8 cellular contexts compared by ENCODE assay signal in genomic region chr5:67003906-67004729, GRCh38.
DNase-seq lines count a peak whose midpoint lies in the region; ATAC-seq, FAIRE-seq and TF ChIP-seq lines count a peak whose summit lies in the region.

No MANE protein-coding gene starts in this region.

- H3K27ac Mint-ChIP-seq in GM23338: peak overlapping the region; percentile 58; the same call in 1 of the 2 replicates

- H3K36me3 Mint-ChIP-seq in GM23338 (ENCODE audit: low read depth): no peaks in the 10 kb centered on the region

- DNase-seq in CMK (ENCODE audit: low read depth) (peak; percentile 86), GM23338 (ENCODE audit: low spot score) (peak; percentile 90), NCI-H1048 (lab: John Stamatoyannopoulos, UW) (peak; percentile 62), T follicular helper cell (ENCODE audit: low read depth) (peak; percentile 83), adipocyte (ENCODE audit: low read depth) (peak; percentile 83), cardiac septum (ENCODE audit: low spot score) (peak; percentile 93), pancreas (peak; percentile 83 to 91 (median 88)), thoracic aorta (ENCODE audit: low spot score) (peak; percentile 58)

- H3K4me3 Mint-ChIP-seq in GM23338: peak overlapping the region; percentile 93

- H3K9ac ChIP-seq in adipocyte (ENCODE audit: low read length): peak overlapping the region; percentile 95

- H3K9me3 ChIP-seq in adipocyte (ENCODE audit: control insufficient read depth, low read length) (no peaks in the 10 kb centered on the region), pancreas (no peaks in the 10 kb centered on the region), thoracic aorta (no peaks in the 10 kb centered on the region)

- ATAC-seq in GM23338: peak; percentile 93
- peak; percentile 86 to 96 (median 94) for ATAC-seq in pancreas
- ATAC-seq in thoracic aorta (ENCODE audit: insufficient number of reproducible peaks, low FRiP score, low read depth): peak; percentile 86

- H3K4me2 ChIP-seq in GM23338: peak overlapping the region; percentile 87

- peaks cover 9% of the 10 kb centered on the region for H3K27me3 Mint-ChIP-seq in GM23338 (ENCODE audit: insufficient read depth, low read depth, poor library complexity)

- H3K4me1 ChIP-seq in GM23338 (ENCODE audit: insufficient read depth): peaks cover 17% of the 10 kb centered on the region
- H3K4me1 ChIP-seq in adipocyte (ENCODE audit: control insufficient read depth, insufficient read depth, low read length): peaks cover 43% of the 10 kb centered on the region
- peaks cover 0 to 31% (median 4%) of the 10 kb centered on the region in 3 donors for H3K4me1 ChIP-seq in pancreas
- H3K4me1 ChIP-seq in thoracic aorta (ENCODE audit: control insufficient read depth in 1 of 2, low read depth in 2 of 2): peaks cover 6 to 40% of the 10 kb centered on the region in 2 donors

- H2AFZ ChIP-seq in GM23338: peak overlapping the region; percentile 94

- H3K27ac ChIP-seq in GM23338 (ENCODE audit: low read depth) (peak overlapping the region; percentile 67), pancreas (peak overlapping the region; percentile 78 to 85 (median 84)), thoracic aorta (peak overlapping the region; percentile 70 to 88)

- TF ChIP-seq CTCF in GM23338 (conservative IDR thresholded peaks at IDR 0.05; ENCODE audit: low read depth in 2 of 2) (0 out of 4 replicates have a peak, but pooled peaks of 1 of the 2 experiments have one; percentile 11), pancreas (IDR thresholded peaks at IDR 0.05) (no peak), thoracic aorta (IDR thresholded peaks at IDR 0.05) (no peak)

- no peaks in the 10 kb centered on the region for H3F3A ChIP-seq in GM23338 (replicated peaks; ENCODE audit: low read depth)

- peak; percentile 68 for FAIRE-seq in pancreas (lab: Jason Lieb, UNC)

- H3K9me3 Mint-ChIP-seq in GM23338: no peaks in the 10 kb centered on the region

- intact Hi-C loops in cardiac septum (cut with DNase I): loop anchor here (1.0 to 2.0 kb wide), 2 partner anchors 10 to 91 kb away; no protein-coding TSS in a partner anchor
- intact Hi-C loops in pancreas (cut with DNase I): no loop called here

- no peaks in the 10 kb centered on the region for H3K9me2 ChIP-seq in GM23338 (ENCODE audit: insufficient read depth)

- no peaks in the 10 kb centered on the region for H3K36me3 ChIP-seq in GM23338 (ENCODE audit: insufficient read depth)
- H3K36me3 ChIP-seq in adipocyte (ENCODE audit: control insufficient read depth, insufficient read depth, low read length, severe bottlenecking): no peaks in the 10 kb centered on the region
- no peaks in the 10 kb centered on the region for H3K36me3 ChIP-seq in pancreas
- no peaks in the 10 kb centered on the region for H3K36me3 ChIP-seq in thoracic aorta

- H3K79me2 ChIP-seq in GM23338 (replicated peaks; ENCODE audit: insufficient read depth): no peaks in the 10 kb centered on the region

- 0 to 1% methylated on average over 52 to 54 of the region's 54 CpGs for WGBS in pancreas, 2 donors

- H3K4me1 Mint-ChIP-seq in GM23338: peaks cover 17% of the 10 kb centered on the region

- H4K20me1 ChIP-seq in GM23338 (replicated peaks; ENCODE audit: insufficient read depth): no peaks in the 10 kb centered on the region

- H3K27me3 ChIP-seq in GM23338 (ENCODE audit: insufficient read depth) (peaks cover 10% of the 10 kb centered on the region), adipocyte (replicated peaks; ENCODE audit: control insufficient read depth, insufficient read depth, low read length) (no peaks in the 10 kb centered on the region), pancreas (no peaks in the 10 kb centered on the region), thoracic aorta (replicated peaks; ENCODE audit: insufficient read depth) (no peaks in the 10 kb centered on the region)

- H3K4me3 ChIP-seq in GM23338: peak overlapping the region; percentile 74
- H3K4me3 ChIP-seq in adipocyte (ENCODE audit: low read length): peak overlapping the region; percentile 87
- peak overlapping the region; percentile 31 to 61 (median 58) for H3K4me3 ChIP-seq in pancreas
- H3K4me3 ChIP-seq in thoracic aorta: peak overlapping the region; percentile 72

TF ChIP-seq in GM23338, 12 proteins besides CTCF, POLR2A, EP300 and RAD21 (continues in another document):
- TF ChIP-seq JUNB (IDR thresholded peaks at IDR 0.05; ENCODE audit: unreplicated experiment) (no peak), ZNF331 (CRISPR knock-in tag; IDR thresholded peaks at IDR 0.05; ENCODE audit: low read depth) (no peak), NANOG (IDR thresholded peaks at IDR 0.05; ENCODE audit: borderline replicate concordance) (no peak), ZNF114 (CRISPR knock-in tag; IDR thresholded peaks at IDR 0.05) (no peak)
- TF ChIP-seq, protein P1, sequence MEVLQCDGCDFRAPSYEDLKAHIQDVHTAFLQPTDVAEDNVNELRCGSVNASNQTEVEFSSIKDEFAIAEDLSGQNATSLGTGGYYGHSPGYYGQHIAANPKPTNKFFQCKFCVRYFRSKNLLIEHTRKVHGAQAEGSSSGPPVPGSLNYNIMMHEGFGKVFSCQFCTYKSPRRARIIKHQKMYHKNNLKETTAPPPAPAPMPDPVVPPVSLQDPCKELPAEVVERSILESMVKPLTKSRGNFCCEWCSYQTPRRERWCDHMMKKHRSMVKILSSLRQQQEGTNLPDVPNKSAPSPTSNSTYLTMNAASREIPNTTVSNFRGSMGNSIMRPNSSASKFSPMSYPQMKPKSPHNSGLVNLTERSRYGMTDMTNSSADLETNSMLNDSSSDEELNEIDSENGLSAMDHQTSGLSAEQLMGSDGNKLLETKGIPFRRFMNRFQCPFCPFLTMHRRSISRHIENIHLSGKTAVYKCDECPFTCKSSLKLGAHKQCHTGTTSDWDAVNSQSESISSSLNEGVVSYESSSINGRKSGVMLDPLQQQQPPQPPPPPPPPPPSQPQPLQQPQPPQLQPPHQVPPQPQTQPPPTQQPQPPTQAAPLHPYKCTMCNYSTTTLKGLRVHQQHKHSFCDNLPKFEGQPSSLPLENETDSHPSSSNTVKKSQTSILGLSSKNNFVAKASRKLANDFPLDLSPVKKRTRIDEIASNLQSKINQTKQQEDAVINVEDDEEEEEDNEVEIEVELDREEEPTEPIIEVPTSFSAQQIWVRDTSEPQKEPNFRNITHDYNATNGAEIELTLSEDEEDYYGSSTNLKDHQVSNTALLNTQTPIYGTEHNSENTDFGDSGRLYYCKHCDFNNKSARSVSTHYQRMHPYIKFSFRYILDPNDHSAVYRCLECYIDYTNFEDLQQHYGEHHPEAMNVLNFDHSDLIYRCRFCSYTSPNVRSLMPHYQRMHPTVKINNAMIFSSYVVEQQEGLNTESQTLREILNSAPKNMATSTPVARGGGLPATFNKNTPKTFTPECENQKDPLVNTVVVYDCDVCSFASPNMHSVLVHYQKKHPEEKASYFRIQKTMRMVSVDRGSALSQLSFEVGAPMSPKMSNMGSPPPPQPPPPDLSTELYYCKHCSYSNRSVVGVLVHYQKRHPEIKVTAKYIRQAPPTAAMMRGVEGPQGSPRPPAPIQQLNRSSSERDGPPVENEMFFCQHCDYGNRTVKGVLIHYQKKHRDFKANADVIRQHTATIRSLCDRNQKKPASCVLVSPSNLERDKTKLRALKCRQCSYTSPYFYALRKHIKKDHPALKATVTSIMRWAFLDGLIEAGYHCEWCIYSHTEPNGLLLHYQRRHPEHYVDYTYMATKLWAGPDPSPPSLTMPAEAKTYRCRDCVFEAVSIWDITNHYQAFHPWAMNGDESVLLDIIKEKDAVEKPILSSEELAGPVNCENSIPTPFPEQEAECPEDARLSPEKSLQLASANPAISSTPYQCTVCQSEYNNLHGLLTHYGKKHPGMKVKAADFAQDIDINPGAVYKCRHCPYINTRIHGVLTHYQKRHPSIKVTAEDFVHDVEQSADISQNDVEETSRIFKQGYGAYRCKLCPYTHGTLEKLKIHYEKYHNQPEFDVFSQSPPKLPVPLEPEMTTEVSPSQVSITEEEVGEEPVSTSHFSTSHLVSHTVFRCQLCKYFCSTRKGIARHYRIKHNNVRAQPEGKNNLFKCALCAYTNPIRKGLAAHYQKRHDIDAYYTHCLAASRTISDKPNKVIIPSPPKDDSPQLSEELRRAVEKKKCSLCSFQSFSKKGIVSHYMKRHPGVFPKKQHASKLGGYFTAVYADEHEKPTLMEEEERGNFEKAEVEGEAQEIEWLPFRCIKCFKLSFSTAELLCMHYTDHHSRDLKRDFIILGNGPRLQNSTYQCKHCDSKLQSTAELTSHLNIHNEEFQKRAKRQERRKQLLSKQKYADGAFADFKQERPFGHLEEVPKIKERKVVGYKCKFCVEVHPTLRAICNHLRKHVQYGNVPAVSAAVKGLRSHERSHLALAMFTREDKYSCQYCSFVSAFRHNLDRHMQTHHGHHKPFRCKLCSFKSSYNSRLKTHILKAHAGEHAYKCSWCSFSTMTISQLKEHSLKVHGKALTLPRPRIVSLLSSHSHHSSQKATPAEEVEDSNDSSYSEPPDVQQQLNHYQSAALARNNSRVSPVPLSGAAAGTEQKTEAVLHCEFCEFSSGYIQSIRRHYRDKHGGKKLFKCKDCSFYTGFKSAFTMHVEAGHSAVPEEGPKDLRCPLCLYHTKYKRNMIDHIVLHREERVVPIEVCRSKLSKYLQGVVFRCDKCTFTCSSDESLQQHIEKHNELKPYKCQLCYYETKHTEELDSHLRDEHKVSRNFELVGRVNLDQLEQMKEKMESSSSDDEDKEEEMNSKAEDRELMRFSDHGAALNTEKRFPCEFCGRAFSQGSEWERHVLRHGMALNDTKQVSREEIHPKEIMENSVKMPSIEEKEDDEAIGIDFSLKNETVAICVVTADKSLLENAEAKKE (CRISPR knock-in tag; IDR thresholded peaks at IDR 0.05): no peak

Comparison
In these comparisons a context has a peak if more than half of its experiments do, and no peak if none do; other contexts are left out.
1. Peak in every context shown above with its lines: DNase-seq, ATAC-seq, H3K4me3 ChIP-seq and H3K27ac ChIP-seq.